Comparison of ENCODE assay signal across 19 cellular contexts in genomic region chr6:93323630-93324029, GRCh38.
DNase-seq lines count a peak whose midpoint lies in the region; ATAC-seq and TF ChIP-seq lines count a peak whose summit lies in the region.
"Had no signal": no experiment of that assay in that cellular context is flagged by ENCODE, and none has a peak within 500 bp of the region (broad histone marks: within the 10 kb centered on the region; RNA-seq: fewer than 3 reads in every experiment).

No MANE protein-coding gene starts in this region.

- in situ Hi-C loops in G401 (cut with HindIII; ENCODE audit: low sequenced_read_pairs) (no loop called here), ACHN (cut with HindIII; ENCODE audit: low pct_ligation_motif_present, low pct_unique_long_range_greater_than_20kb, low sequenced_read_pairs) (no loop called here)

- H3K4me3 ChIP-seq in right lobe of liver, result no peak overlapping the region
- H3K4me3 ChIP-seq: A549, GM12878, GM23248 had no signal

- peaks cover 14% of the 10 kb centered on the region for H3K9me3 Mint-ChIP-seq in HFFc6

- no peaks in the 10 kb centered on the region for H3K4me1 ChIP-seq in right lobe of liver
- H3K4me1 ChIP-seq: A549 had no signal

- TF ChIP-seq POLR2A in right lobe of liver (IDR thresholded peaks at IDR 0.05), result no peak

- ATAC-seq in right lobe of liver, result no peak
- ATAC-seq: A549, GM12878 had no signal

- H3K27me3 Mint-ChIP-seq in HFFc6 (ENCODE audit: insufficient read depth), result no peaks in the 10 kb centered on the region
- H3K27me3 Mint-ChIP-seq: CD4-positive, alpha-beta memory T cell had no signal

- no peak overlapping the region for H3K27ac ChIP-seq in right lobe of liver
- H3K27ac ChIP-seq: A549, GM23248 had no signal

- H3K4me3 Mint-ChIP-seq in HFFc6, result no peak overlapping the region
- H3K4me3 Mint-ChIP-seq: CD4-positive, alpha-beta memory T cell had no signal

- H3K27me3 ChIP-seq in right lobe of liver, result no peaks in the 10 kb centered on the region

- WGBS in right lobe of liver (ENCODE audit: insufficient coverage, low coverage, low lambda C conversion rate, missing lambda C conversion rate), result 43% methylated on average over 1 of the region's 1 CpG

- H3K4me1 Mint-ChIP-seq in HFFc6 (ENCODE audit: low read depth), result no peaks in the 10 kb centered on the region
- H3K4me1 Mint-ChIP-seq: CD4-positive, alpha-beta memory T cell had no signal

- no peaks in the 10 kb centered on the region for H3K36me3 ChIP-seq in right lobe of liver

- intact Hi-C loops in right lobe of liver (cut with DNase I), result no loop called here

- no peaks in the 10 kb centered on the region for H3K36me3 Mint-ChIP-seq in HFFc6 (ENCODE audit: low read depth)
- H3K36me3 Mint-ChIP-seq: CD4-positive, alpha-beta memory T cell had no signal

- DNase-seq in G401 (ENCODE audit: low spot score) (peak; percentile 61), NCI-H1694 treated with DMSO at 0.1 percent for 48 hours (lab: John Stamatoyannopoulos, UW) (peak; percentile 66), inferior parietal cortex (ENCODE audit: extremely low spot score) (peak; percentile 62), right lobe of liver (no peak), ACHN (no peak), HFFc6 (no peak)
- DNase-seq in stimulated activated CD4-positive, alpha-beta T cell treated with anti-CD3 and anti-CD28 coated beads, Interleukin-1b, Interleukin-23, amount 100 ng/mL, for 48 hours, result no peak
- DNase-seq: 8988T; Calu3; CD4-positive, alpha-beta memory T cell; COR-L47; DMS153; DND-41; GDM1; GM23248; H7; HCEC 1CT had no signal

- H3K27ac Mint-ChIP-seq in HFFc6, result no peak overlapping the region
- H3K27ac Mint-ChIP-seq: CD4-positive, alpha-beta memory T cell had no signal

- H3K9me3 ChIP-seq in right lobe of liver, result no peaks in the 10 kb centered on the region
- H3K9me3 ChIP-seq: A549 had no signal

- TF ChIP-seq CTCF in right lobe of liver (IDR thresholded peaks at IDR 0.05) (no peak), HFFc6 (IDR thresholded peaks at IDR 0.05) (no peak)

Comparison
In these comparisons a context has a peak if more than half of its experiments do, and no peak if none do; other contexts are left out.
1. DNase-seq: peak in G401 (single experiment), NCI-H1694 treated with DMSO at 0.1 percent for 48 hours (single experiment) and inferior parietal cortex (single experiment); none in right lobe of liver (0 of 3), ACHN (single experiment), HFFc6 (single experiment) and stimulated activated CD4-positive, alpha-beta T cell treated with anti-CD3 and anti-CD28 coated beads, Interleukin-1b, Interleukin-23, amount 100 ng/mL, for 48 hours (single experiment).